ENCODE assay signal across 8 cellular contexts in the genomic region with DNA sequence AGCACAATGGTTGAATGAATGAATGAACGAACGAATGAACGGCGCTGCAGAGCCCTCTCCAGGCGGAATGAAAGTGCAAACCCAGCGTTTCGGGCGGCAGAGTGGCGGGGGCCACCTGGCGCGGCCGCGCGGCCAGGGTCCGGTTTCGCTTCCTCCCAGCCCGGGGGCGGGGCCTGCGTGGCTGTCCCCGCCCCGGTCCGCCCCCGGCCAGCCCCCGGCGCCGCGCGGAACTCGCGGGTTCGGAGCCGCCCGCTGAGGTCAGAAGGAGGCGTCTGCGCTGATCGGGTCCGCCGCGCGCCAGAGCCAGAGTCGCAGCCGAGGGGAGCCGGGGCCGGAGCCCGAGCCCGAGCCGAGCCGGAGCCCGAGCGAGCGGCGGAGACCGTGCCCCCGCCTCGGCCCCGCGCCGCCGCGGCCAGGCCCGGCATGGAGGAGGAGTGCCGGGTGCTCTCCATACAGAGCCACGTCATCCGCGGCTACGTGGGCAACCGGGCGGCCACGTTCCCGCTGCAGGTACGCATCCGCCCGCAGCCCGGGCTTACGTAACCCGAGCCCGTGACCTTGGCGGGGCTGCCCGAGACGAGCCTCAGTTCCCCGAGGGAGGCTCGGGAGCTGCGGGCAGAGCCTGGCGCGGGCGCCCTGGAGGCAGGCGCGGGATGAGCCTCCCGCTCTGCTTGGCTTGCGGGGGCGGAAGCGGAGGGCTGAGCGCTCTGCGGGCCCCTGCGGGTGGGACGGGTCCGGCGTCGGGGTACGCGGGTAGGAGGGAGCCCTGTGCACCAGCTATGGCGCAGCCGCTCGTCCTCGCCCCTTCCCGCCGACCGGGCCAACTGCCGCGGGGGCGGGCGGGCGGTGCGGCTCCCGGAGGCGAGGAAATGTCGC. TPM values are rescaled to one million over a fixed set of nuclear protein-coding genes. Genes with fewer than 3 reads are reported as not detected.
A peak's percentile ranks its signal among the peaks of the same experiment; 100 is the strongest.
DNase-seq lines count a peak whose midpoint lies in the region; ATAC-seq and TF ChIP-seq lines count a peak whose summit lies in the region.

A gene (plus strand): TSS at position 258 of the 876 bp plus-strand sequence. CDS start 166 bp downstream, at position 424.

- H3K9me3 Mint-ChIP-seq in activated CD8-positive, alpha-beta T cell treated with anti-CD3 and anti-CD28 coated beads, Interleukin-2, amount 10 ng/mL, durations not matched to agents 7 days and 5 days (ENCODE audit: insufficient read depth), result no peaks in the 10 kb centered on the region

- CTCF ChIA-PET in activated CD8-positive, alpha-beta T cell treated with anti-CD3 and anti-CD28 coated beads, Interleukin-2, amount 10 ng/mL, durations not matched to agents 7 days and 5 days (lab: Charles Lee), result interaction anchor here (1.0 kb wide), 2 partner anchors 9 to 256 kb away, joined by 3 read pairs; no protein-coding TSS in a partner anchor

- H3K4me3 Mint-ChIP-seq in activated CD8-positive, alpha-beta T cell treated with anti-CD3 and anti-CD28 coated beads, Interleukin-2, amount 10 ng/mL, durations not matched to agents 7 days and 5 days, result peak within 1 kb of the TSS; percentile 84

- H3K27me3 ChIP-seq in BE2C, result no peaks in the 10 kb centered on the region

- peaks cover 18% of the 10 kb centered on the region for H3K27me3 Mint-ChIP-seq in activated CD8-positive, alpha-beta T cell treated with anti-CD3 and anti-CD28 coated beads, Interleukin-2, amount 10 ng/mL, durations not matched to agents 7 days and 5 days (ENCODE audit: low read depth)

- peak within 1 kb of the TSS; percentile 72 for H3K27ac Mint-ChIP-seq in activated CD8-positive, alpha-beta T cell treated with anti-CD3 and anti-CD28 coated beads, Interleukin-2, amount 10 ng/mL, durations not matched to agents 7 days and 5 days

- peaks cover 20% of the 10 kb centered on the region for H3K36me3 Mint-ChIP-seq in activated CD8-positive, alpha-beta T cell treated with anti-CD3 and anti-CD28 coated beads, Interleukin-2, amount 10 ng/mL, durations not matched to agents 7 days and 5 days (ENCODE audit: low read depth)

- H3K9me3 ChIP-seq in BE2C, result no peaks in the 10 kb centered on the region

- POLR2A ChIA-PET in activated CD8-positive, alpha-beta T cell treated with anti-CD3 and anti-CD28 coated beads, Interleukin-2, amount 10 ng/mL, durations not matched to agents 7 days and 5 days (lab: Charles Lee), result interaction anchor here (1.8 kb wide), 1 partner anchor 9 kb away, joined by 20 read pairs; no protein-coding TSS in a partner anchor

- no peaks in the 10 kb centered on the region for H3K4me1 ChIP-seq in BE2C

- H3K4me3 ChIP-seq in BE2C (ENCODE audit: low read depth, low read length), result peak within 1 kb of the TSS; percentile 83

- peak; percentile 60 for ATAC-seq in GM19043 (IDR thresholded peaks at IDR 0.05; ENCODE audit: low read depth, unreplicated experiment)
- ATAC-seq in HG03342 (IDR thresholded peaks at IDR 0.05; ENCODE audit: unreplicated experiment), result peak; percentile 57
- peak; percentile 89 for ATAC-seq in activated CD8-positive, alpha-beta T cell treated with anti-CD3 and anti-CD28 coated beads, Interleukin-2, amount 10 ng/mL, durations not matched to agents 7 days and 5 days

- H3K4me1 Mint-ChIP-seq in activated CD8-positive, alpha-beta T cell treated with anti-CD3 and anti-CD28 coated beads, Interleukin-2, amount 10 ng/mL, durations not matched to agents 7 days and 5 days (ENCODE audit: low read depth), result peaks cover 33% of the 10 kb centered on the region

- 0 out of 2 replicates have a peak, but pooled peaks have one; percentile 9 for TF ChIP-seq CTCF in BE2C (IDR thresholded peaks at IDR 0.05; ENCODE audit: low read depth, low read length)

- H3K36me3 ChIP-seq in BE2C, result no peaks in the 10 kb centered on the region; the same call in 1 of the 2 replicates

- DNase-seq in BE2C, result peak; percentile 90
- DNase-seq in NCI-H748 treated with DMSO at 0.1 percent for 48 hours (lab: John Stamatoyannopoulos, UW), result peak; percentile 28
- DNase-seq in activated CD8-positive, alpha-beta T cell treated with anti-CD3 and anti-CD28 coated beads, Interleukin-2, amount 10 ng/mL, durations not matched to agents 7 days and 5 days, result peak; percentile 83
- DNase-seq in effector CD4-positive, alpha-beta T cell, result peak; percentile 70
- DNase-seq in medulla oblongata (ENCODE audit: extremely low spot score), result peak; percentile 87
- DNase-seq in stimulated activated CD4-positive, alpha-beta T cell treated with anti-CD3 and anti-CD28 coated beads, TNF-alpha, amount 100 ng/mL, for 48 hours (ENCODE audit: low read depth in 3 of 3), result peak; percentile 49 to 70 (median 56)

RNA-seq across cellular contexts. Expression of the gene that starts here (rescaled TPM):
- 49.5 TPM for polyA plus RNA-seq in BE2C (2012; ENCODE audit: insufficient read depth, insufficient read length, low read depth)
- 100 to 1,000 TPM in 1 of 2 experiments, 10 to 100 TPM in 1; 94.5 to 100 TPM for total RNA-seq in activated CD8-positive, alpha-beta T cell treated with anti-CD3 and anti-CD28 coated beads, Interleukin-2, amount 10 ng/mL, durations not matched to agents 7 days and 5 days

Comparison
In these comparisons a context has a peak if more than half of its experiments do, and no peak if none do; other contexts are left out.
1. Peak in every context shown above with its lines: DNase-seq, ATAC-seq and H3K4me3 ChIP-seq.
2. DNase-seq: peak in every context shown above with its lines; median percentile 90 in BE2C; 87 in medulla oblongata; 83 in activated CD8-positive, alpha-beta T cell treated with anti-CD3 and anti-CD28 coated beads, Interleukin-2, amount 10 ng/mL, durations not matched to agents 7 days and 5 days; 70 in effector CD4-positive, alpha-beta T cell; 56 in stimulated activated CD4-positive, alpha-beta T cell treated with anti-CD3 and anti-CD28 coated beads, TNF-alpha, amount 100 ng/mL, for 48 hours; 28 in NCI-H748 treated with DMSO at 0.1 percent for 48 hours.